ENCODE assay signal across 12 cellular contexts in genomic region chr4:120007171-120007894, GRCh38. TPM values are rescaled to one million over a fixed set of nuclear protein-coding genes. Genes with fewer than 3 reads are reported as not detected.
DNase-seq lines count a peak whose midpoint lies in the region; ATAC-seq and TF ChIP-seq lines count a peak whose summit lies in the region.
"Had no signal": no experiment of that assay in that cellular context is flagged by ENCODE, and none has a peak within 500 bp of the region (broad histone marks: within the 10 kb centered on the region; RNA-seq: fewer than 3 reads in every experiment).

No MANE protein-coding gene starts in this region.

- H4K20me1 ChIP-seq in hepatocyte (ENCODE audit: insufficient read depth, poor library complexity, severe bottlenecking) = no peaks in the 10 kb centered on the region

- ATAC-seq in activated T-helper 17 cell treated with anti-CD3 and anti-CD28 coated beads, Interleukin-2, amount 50 U/mL, for 72 hours (replicated peaks) = peak; percentile 58
- no peak for ATAC-seq in GM19023 (IDR thresholded peaks at IDR 0.05; ENCODE audit: unreplicated experiment)
- ATAC-seq in GM21717 (IDR thresholded peaks at IDR 0.05; ENCODE audit: unreplicated experiment) = no peak
- ATAC-seq: activated CD4-positive, CD25-positive, alpha-beta regulatory T cell treated with anti-CD3 and anti-CD28 coated beads, Interleukin-2, amount 50 U/mL, for 24 hours had no signal

- H2AFZ ChIP-seq in hepatocyte = no peak overlapping the region

- H3K9me3 Mint-ChIP-seq in activated T-helper 17 cell treated with anti-CD3 and anti-CD28 coated beads, Interleukin-2, amount 50 U/mL, for 72 hours = peaks cover 4% of the 10 kb centered on the region
- no peaks in the 10 kb centered on the region for H3K9me3 Mint-ChIP-seq in activated CD4-positive, alpha-beta memory T cell treated with anti-CD3 and anti-CD28 coated beads for 36 hours

- no peaks in the 10 kb centered on the region for H3K4me1 Mint-ChIP-seq in activated T-helper 17 cell treated with anti-CD3 and anti-CD28 coated beads, Interleukin-2, amount 50 U/mL, for 72 hours
- H3K4me1 Mint-ChIP-seq in activated CD4-positive, alpha-beta memory T cell treated with anti-CD3 and anti-CD28 coated beads for 36 hours (ENCODE audit: low read depth) = no peaks in the 10 kb centered on the region
- H3K4me1 Mint-ChIP-seq: CD14-positive monocyte had no signal

- no peak overlapping the region for H3K4me3 Mint-ChIP-seq in activated T-helper 17 cell treated with anti-CD3 and anti-CD28 coated beads, Interleukin-2, amount 50 U/mL, for 72 hours
- no peak overlapping the region for H3K4me3 Mint-ChIP-seq in activated CD4-positive, alpha-beta memory T cell treated with anti-CD3 and anti-CD28 coated beads for 36 hours
- H3K4me3 Mint-ChIP-seq: CD14-positive monocyte had no signal

- H3K27me3 Mint-ChIP-seq in activated T-helper 17 cell treated with anti-CD3 and anti-CD28 coated beads, Interleukin-2, amount 50 U/mL, for 72 hours = peaks cover 10% of the 10 kb centered on the region
- H3K27me3 Mint-ChIP-seq in activated CD4-positive, alpha-beta memory T cell treated with anti-CD3 and anti-CD28 coated beads for 36 hours = peaks cover 8% of the 10 kb centered on the region

- TF ChIP-seq CTCF in HFF-Myc (IDR thresholded peaks at IDR 0.05; ENCODE audit: low read depth, low read length, missing control alignments) (no peak), hepatocyte (IDR thresholded peaks at IDR 0.05; ENCODE audit: poor library complexity) (no peak)

- no peaks in the 10 kb centered on the region for H3K79me2 ChIP-seq in hepatocyte

- POLR2A ChIA-PET in activated CD4-positive, alpha-beta memory T cell treated with anti-CD3 and anti-CD28 coated beads for 36 hours (lab: Charles Lee) = no interaction called here

- H3K27ac ChIP-seq in hepatocyte = peak overlapping the region; percentile 46

- H3K4me2 ChIP-seq in hepatocyte = no peak overlapping the region

- CTCF ChIA-PET in activated CD4-positive, alpha-beta memory T cell treated with anti-CD3 and anti-CD28 coated beads for 36 hours (lab: Charles Lee) = no interaction called here

- H3K4me1 ChIP-seq in hepatocyte (ENCODE audit: insufficient read depth) = peaks cover 6% of the 10 kb centered on the region

- no peak overlapping the region for H3K27ac Mint-ChIP-seq in activated T-helper 17 cell treated with anti-CD3 and anti-CD28 coated beads, Interleukin-2, amount 50 U/mL, for 72 hours
- no peak overlapping the region for H3K27ac Mint-ChIP-seq in activated CD4-positive, alpha-beta memory T cell treated with anti-CD3 and anti-CD28 coated beads for 36 hours

- H3K9me3 ChIP-seq in hepatocyte (ENCODE audit: low read depth) = no peaks in the 10 kb centered on the region
- H3K9me3 ChIP-seq: thoracic aorta had no signal

- no peak overlapping the region for H3K4me3 ChIP-seq in HFF-Myc (replicated peaks; ENCODE audit: low read depth, low read length)
- no peak overlapping the region for H3K4me3 ChIP-seq in hepatocyte
- H3K4me3 ChIP-seq: thoracic aorta had no signal

- no peaks in the 10 kb centered on the region for H3K36me3 ChIP-seq in hepatocyte (replicated peaks; ENCODE audit: insufficient read depth, low read depth)
- H3K36me3 ChIP-seq: thoracic aorta had no signal

- no peaks in the 10 kb centered on the region for H3K36me3 Mint-ChIP-seq in activated T-helper 17 cell treated with anti-CD3 and anti-CD28 coated beads, Interleukin-2, amount 50 U/mL, for 72 hours (ENCODE audit: low read depth)
- H3K36me3 Mint-ChIP-seq in activated CD4-positive, alpha-beta memory T cell treated with anti-CD3 and anti-CD28 coated beads for 36 hours = no peaks in the 10 kb centered on the region
- H3K36me3 Mint-ChIP-seq: CD14-positive monocyte had no signal

- no peaks in the 10 kb centered on the region for H3K9me2 ChIP-seq in hepatocyte (replicated peaks; ENCODE audit: insufficient read depth)

- H3K27me3 ChIP-seq in hepatocyte = no peaks in the 10 kb centered on the region

- DNase-seq in AG08395 (ENCODE audit: low spot score) (peak; percentile 50), HFF-Myc (ENCODE audit: extremely low read depth, low read depth) (peak; percentile 53), hepatocyte (ENCODE audit: low spot score) (peak; percentile 45), CD1c-positive myeloid dendritic cell (ENCODE audit: extremely low spot score) (no peak)
- no peak for DNase-seq in activated CD4-positive, alpha-beta memory T cell treated with anti-CD3 and anti-CD28 coated beads for 36 hours
- DNase-seq: activated effector memory CD4-positive, alpha-beta T cell treated with anti-CD3 and anti-CD28 coated beads, Interleukin-2, amount 50 U/mL, for 16 hours had no signal

- intact Hi-C loops in activated CD4-positive, alpha-beta memory T cell treated with anti-CD3 and anti-CD28 coated beads for 36 hours (cut with micrococcal nuclease) = no loop called here

- 50% methylated on average over 5 of the region's 5 CpGs for WGBS in hepatocyte (ENCODE audit: low lambda C conversion rate, missing lambda C conversion rate)

RNA-seq across cellular contexts. Expression of gene MAD2L1, which starts 59.3 kb away (rescaled TPM):
- total RNA-seq in activated T-helper 17 cell treated with anti-CD3 and anti-CD28 coated beads, Interleukin-2, amount 50 U/mL, for 72 hours = 10 to 100 TPM; 61.0 to 89.7 TPM
- total RNA-seq in hepatocyte = 13.8 and 16.0 TPM in 2 replicates
- polyA plus RNA-seq in hepatocyte = 16.6 and 21.7 TPM in 2 replicates
- 10 to 100 TPM; 92.0 to 96.6 TPM for total RNA-seq in activated CD4-positive, alpha-beta memory T cell treated with anti-CD3 and anti-CD28 coated beads for 36 hours

Comparison
In these comparisons a context has a peak if more than half of its experiments do, and no peak if none do; other contexts are left out.
1. DNase-seq: peak in AG08395 (single experiment), HFF-Myc (single experiment) and hepatocyte (single experiment); none in CD1c-positive myeloid dendritic cell (single experiment) and activated CD4-positive, alpha-beta memory T cell treated with anti-CD3 and anti-CD28 coated beads for 36 hours (single experiment).